ENCODE assay signal across 14 cellular contexts in the genomic region with DNA sequence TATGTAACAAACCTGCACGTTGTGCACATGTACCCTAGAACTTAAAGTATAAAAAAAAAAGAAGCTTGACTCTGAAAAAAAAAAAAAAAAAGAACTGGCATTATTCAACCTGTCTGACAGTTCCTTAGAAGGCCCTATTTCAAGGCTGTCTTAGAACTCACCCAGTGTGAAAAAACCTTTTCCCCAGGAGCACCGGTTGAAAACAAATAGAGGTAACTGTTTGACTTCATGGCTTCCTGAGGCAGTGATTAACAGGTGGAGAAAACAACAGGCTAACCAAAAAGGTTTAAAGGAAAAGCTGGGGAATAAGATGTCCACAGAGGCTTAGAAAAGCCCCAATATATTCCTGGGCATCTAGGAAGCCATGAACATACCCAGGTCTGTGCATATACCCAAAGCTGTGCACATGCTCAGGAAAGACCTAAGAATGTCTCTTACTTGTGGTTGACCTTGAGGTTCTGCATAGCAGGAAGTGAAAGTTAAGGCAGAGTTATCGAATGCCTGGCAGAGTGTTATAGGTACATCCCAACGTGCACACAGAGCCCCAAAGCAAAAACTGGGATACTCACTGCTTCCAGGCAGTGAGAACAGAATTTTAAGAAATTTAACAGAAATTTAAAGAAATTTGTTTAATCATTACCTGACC. TPM values are rescaled to one million over a fixed set of nuclear protein-coding genes. Genes with fewer than 3 reads are reported as not detected.
A peak's percentile ranks its signal among the peaks of the same experiment; 100 is the strongest.
DNase-seq lines count a peak whose midpoint lies in the region; ATAC-seq lines count a peak whose summit lies in the region.
"Had no signal": no experiment of that assay in that cellular context is flagged by ENCODE, and none has a peak within 500 bp of the region (broad histone marks: within the 10 kb centered on the region; RNA-seq: fewer than 3 reads in every experiment).

No MANE protein-coding gene starts in this region.

- peak; percentile 67 for ATAC-seq in HG02885 (IDR thresholded peaks at IDR 0.05; ENCODE audit: poor library complexity, unreplicated experiment)
- ATAC-seq in stimulated activated naive B cell treated with anti-CD40 and anti-IgM and Interleukin-4, amounts not matched to agents 10 μg/mL and 1 μg/mL and 100 μg/mL, for 72 hours (replicated peaks) = peak; percentile 100
- ATAC-seq: left ventricle myocardium superior had no signal

- H3K9me3 Mint-ChIP-seq in activated naive CD4-positive, alpha-beta T cell treated with anti-CD3 and anti-CD28 coated beads for 36 hours = peaks cover 5% of the 10 kb centered on the region
- peaks cover 6% of the 10 kb centered on the region in 2 donors for H3K9me3 Mint-ChIP-seq in stimulated activated naive B cell treated with anti-CD40 and anti-IgM and Interleukin-4, amounts not matched to agents 10 μg/mL and 1 μg/mL and 100 μg/mL, for 72 hours
- H3K9me3 Mint-ChIP-seq: HFFc6 had no signal

- in situ Hi-C loops in G401 (cut with HindIII; ENCODE audit: low sequenced_read_pairs) = no loop called here

- H3K27me3 Mint-ChIP-seq in activated naive CD4-positive, alpha-beta T cell treated with anti-CD3 and anti-CD28 coated beads for 36 hours (ENCODE audit: low read depth) = no peaks in the 10 kb centered on the region
- no peaks in the 10 kb centered on the region for H3K27me3 Mint-ChIP-seq in stimulated activated naive B cell treated with anti-CD40 and anti-IgM and Interleukin-4, amounts not matched to agents 10 μg/mL and 1 μg/mL and 100 μg/mL, for 72 hours

- DNase-seq in activated naive CD4-positive, alpha-beta T cell treated with anti-CD3 and anti-CD28 coated beads for 36 hours = no peak
- DNase-seq in activated naive CD4-positive, alpha-beta T cell treated with anti-CD3 and anti-CD28 coated beads, Interleukin-2, amount 50 U/mL, for 16 hours = no peak
- peak; percentile 27 for DNase-seq in SIG-M5 (lab: John Stamatoyannopoulos, UW)
- DNase-seq in stimulated activated naive B cell treated with anti-CD40 and anti-IgM and Interleukin-4, amounts not matched to agents 10 μg/mL and 1 μg/mL and 100 μg/mL, for 72 hours = peak; percentile 24
- DNase-seq in caudate nucleus (lab: John Stamatoyannopoulos, UW) = no peak
- no peak for DNase-seq in G401 (ENCODE audit: low spot score)
- no peak for DNase-seq in midbrain (lab: John Stamatoyannopoulos, UW)
- DNase-seq: activated gamma-delta T cell treated with Interleukin-2 at 50 U/mL for 16 hours, HFFc6, left ventricle myocardium superior, NCI-H1930, PC-9, stomach had no signal

- intact Hi-C loops in activated naive CD4-positive, alpha-beta T cell treated with anti-CD3 and anti-CD28 coated beads for 36 hours (cut with micrococcal nuclease) = no loop called here

- H3K36me3 Mint-ChIP-seq in activated naive CD4-positive, alpha-beta T cell treated with anti-CD3 and anti-CD28 coated beads for 36 hours (ENCODE audit: low read depth) = peaks cover 43% of the 10 kb centered on the region
- peaks cover 35 to 45% of the 10 kb centered on the region in 2 donors for H3K36me3 Mint-ChIP-seq in stimulated activated naive B cell treated with anti-CD40 and anti-IgM and Interleukin-4, amounts not matched to agents 10 μg/mL and 1 μg/mL and 100 μg/mL, for 72 hours

- H3K27ac Mint-ChIP-seq in activated naive CD4-positive, alpha-beta T cell treated with anti-CD3 and anti-CD28 coated beads for 36 hours = peak overlapping the region; percentile 61
- peak overlapping the region; percentile 65 for H3K27ac Mint-ChIP-seq in stimulated activated naive B cell treated with anti-CD40 and anti-IgM and Interleukin-4, amounts not matched to agents 10 μg/mL and 1 μg/mL and 100 μg/mL, for 72 hours
- H3K27ac Mint-ChIP-seq: HFFc6 had no signal

- H3K4me1 Mint-ChIP-seq in activated naive CD4-positive, alpha-beta T cell treated with anti-CD3 and anti-CD28 coated beads for 36 hours (ENCODE audit: low read depth) = peaks cover 19% of the 10 kb centered on the region
- peaks cover 8 to 25% of the 10 kb centered on the region in 2 donors for H3K4me1 Mint-ChIP-seq in stimulated activated naive B cell treated with anti-CD40 and anti-IgM and Interleukin-4, amounts not matched to agents 10 μg/mL and 1 μg/mL and 100 μg/mL, for 72 hours

- no peak overlapping the region for H3K27ac ChIP-seq in caudate nucleus (ENCODE audit: low read depth, low read length)
- H3K27ac ChIP-seq: PC-9, stomach had no signal

- no peak overlapping the region for H3K4me3 Mint-ChIP-seq in activated naive CD4-positive, alpha-beta T cell treated with anti-CD3 and anti-CD28 coated beads for 36 hours
- H3K4me3 Mint-ChIP-seq in stimulated activated naive B cell treated with anti-CD40 and anti-IgM and Interleukin-4, amounts not matched to agents 10 μg/mL and 1 μg/mL and 100 μg/mL, for 72 hours = no peak overlapping the region
- H3K4me3 Mint-ChIP-seq: HFFc6 had no signal

- CTCF ChIA-PET in activated naive CD4-positive, alpha-beta T cell treated with anti-CD3 and anti-CD28 coated beads for 36 hours (lab: Charles Lee) = interaction anchor here (0.8 kb wide), 1 partner anchor 49 kb away, joined by 5 read pairs; no protein-coding TSS in a partner anchor

RNA-seq across cellular contexts. Expression of gene UQCC1, which starts 7.0 kb away (rescaled TPM):
- total RNA-seq in activated naive CD4-positive, alpha-beta T cell treated with anti-CD3 and anti-CD28 coated beads for 36 hours = 10 to 100 TPM; 47.4 to 48.5 TPM
- total RNA-seq in G401 (2014; rRNA removed; shearing (Covaris generic)) = 36.1 and 66.2 TPM in 2 replicates

RNA-seq across cellular contexts. Expression of gene GDF5, which starts 33.3 kb away (rescaled TPM):
- total RNA-seq in activated naive CD4-positive, alpha-beta T cell treated with anti-CD3 and anti-CD28 coated beads for 36 hours = not detected
- total RNA-seq in G401 (2014; rRNA removed; shearing (Covaris generic)) = 0.62 and 0.71 TPM in 2 replicates
- total RNA-seq: PC-9 had no signal

RNA-seq across cellular contexts. Expression of gene CEP250, which starts 50.7 kb away (rescaled TPM):
- 10 to 100 TPM; 43.4 to 46.9 TPM for total RNA-seq in activated naive CD4-positive, alpha-beta T cell treated with anti-CD3 and anti-CD28 coated beads for 36 hours
- total RNA-seq in G401 (2014; rRNA removed; shearing (Covaris generic)) = 29.3 and 39.2 TPM in 2 replicates

Comparison
In these comparisons a context has a peak if more than half of its experiments do, and no peak if none do; other contexts are left out.
1. DNase-seq: peak in SIG-M5 (single experiment) and stimulated activated naive B cell treated with anti-CD40 and anti-IgM and Interleukin-4, amounts not matched to agents 10 μg/mL and 1 μg/mL and 100 μg/mL, for 72 hours (single experiment); none in activated naive CD4-positive, alpha-beta T cell treated with anti-CD3 and anti-CD28 coated beads for 36 hours (single experiment), activated naive CD4-positive, alpha-beta T cell treated with anti-CD3 and anti-CD28 coated beads, Interleukin-2, amount 50 U/mL, for 16 hours (single experiment), caudate nucleus (0 of 61), G401 (single experiment) and midbrain (single experiment).